Comparison of ENCODE assay signal across 17 cellular contexts in the genomic region with DNA sequence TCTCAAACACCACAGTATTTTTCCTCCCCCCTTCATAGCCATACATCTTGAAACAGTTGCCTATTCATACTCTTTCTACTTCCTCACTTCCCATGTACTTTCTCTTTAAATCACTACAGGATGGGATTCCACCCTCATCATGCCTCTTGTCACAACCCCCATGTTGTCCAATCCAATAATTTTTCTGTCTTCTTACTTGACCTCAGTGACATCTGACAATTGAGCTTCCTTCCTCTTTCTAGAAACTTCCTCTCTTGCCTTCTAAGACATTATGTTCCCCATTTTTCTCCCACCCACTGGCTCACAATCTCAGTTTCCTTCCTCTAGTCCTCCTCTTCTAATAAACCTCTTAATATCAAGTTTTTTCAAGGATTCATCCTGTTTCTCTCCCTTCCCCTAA. TPM values are rescaled to one million over a fixed set of nuclear protein-coding genes. Genes with fewer than 3 reads are reported as not detected.
DNase-seq lines count a peak whose midpoint lies in the region; ATAC-seq, FAIRE-seq and TF ChIP-seq lines count a peak whose summit lies in the region.
"Had no signal": no experiment of that assay in that cellular context is flagged by ENCODE, and none has a peak within 500 bp of the region (broad histone marks: within the 10 kb centered on the region; RNA-seq: fewer than 3 reads in every experiment).

No MANE protein-coding gene starts in this region.

- POLR2A ChIA-PET in RWPE1 (lab: Yijun Ruan, JAX; ENCODE audit: low non-redundant PET) = no interaction called here

- no peaks in the 10 kb centered on the region for H3K9me2 ChIP-seq in hepatocyte (replicated peaks; ENCODE audit: insufficient read depth)

- H3K27me3 ChIP-seq in right lobe of liver (no peaks in the 10 kb centered on the region), hepatocyte (no peaks in the 10 kb centered on the region)

- H3K27ac ChIP-seq in right lobe of liver (peak overlapping the region in 2 of 3 donors; percentile 16 to 51), RWPE1 (no peak overlapping the region), hepatocyte (no peak overlapping the region)

- DNase-seq in AML-193 (lab: John Stamatoyannopoulos, UW) (peak; percentile 92 to 97), GM19239 (ENCODE audit: insufficient read length, low spot score) (no peak), T-helper 17 cell (no peak), right lobe of liver (no peak), RWPE1 (ENCODE audit: low spot score) (no peak), GM10266 (ENCODE audit: extremely low spot score) (no peak), hepatocyte (ENCODE audit: low spot score) (no peak)
- DNase-seq: activated CD4-positive, alpha-beta memory T cell treated with anti-CD3 and anti-CD28 coated beads, Interleukin-2, amount 10 ng/mL, durations not matched to agents 7 days and 5 days; activated naive CD4-positive, alpha-beta T cell; DMS79; endodermal cell; H7; left cardiac atrium; NCI-H1048; NCI-H446; T1000 had no signal

- H2AFZ ChIP-seq in hepatocyte = no peak overlapping the region

- no peaks in the 10 kb centered on the region for H4K20me1 ChIP-seq in hepatocyte (ENCODE audit: insufficient read depth, poor library complexity, severe bottlenecking)

- peaks cover 4% of the 10 kb centered on the region for H3K36me3 Mint-ChIP-seq in T-helper 17 cell (ENCODE audit: low read depth)

- no peaks in the 10 kb centered on the region for H3K27me3 Mint-ChIP-seq in T-helper 17 cell
- H3K27me3 Mint-ChIP-seq: activated CD4-positive, alpha-beta memory T cell treated with anti-CD3 and anti-CD28 coated beads, Interleukin-2, amount 10 ng/mL, durations not matched to agents 7 days and 5 days had no signal

- peaks cover 55% of the 10 kb centered on the region for H3K79me2 ChIP-seq in hepatocyte

- H3K36me3 ChIP-seq in right lobe of liver (peaks cover 0 to 5% (median 2%) of the 10 kb centered on the region in 4 donors), hepatocyte (replicated peaks; ENCODE audit: insufficient read depth, low read depth) (no peaks in the 10 kb centered on the region)

- peaks cover 53% of the 10 kb centered on the region for H3K4me1 Mint-ChIP-seq in T-helper 17 cell

- TF ChIP-seq CTCF in right lobe of liver (IDR thresholded peaks at IDR 0.05) = no peak
- TF ChIP-seq CTCF in RWPE1 (conservative IDR thresholded peaks at IDR 0.05; ENCODE audit: low read depth) = no peak
- no peak for TF ChIP-seq CTCF in GM10266 (IDR thresholded peaks at IDR 0.05; ENCODE audit: control insufficient read depth, insufficient read depth, low read depth, missing control alignments)
- no peak for TF ChIP-seq CTCF in hepatocyte (IDR thresholded peaks at IDR 0.05; ENCODE audit: poor library complexity)

- no peak overlapping the region for H3K4me3 ChIP-seq in right lobe of liver
- H3K4me3 ChIP-seq in hepatocyte = no peak overlapping the region

- peak overlapping the region; percentile 2 for H3K4me3 Mint-ChIP-seq in T-helper 17 cell
- H3K4me3 Mint-ChIP-seq: activated CD4-positive, alpha-beta memory T cell treated with anti-CD3 and anti-CD28 coated beads, Interleukin-2, amount 10 ng/mL, durations not matched to agents 7 days and 5 days; endodermal cell had no signal

- H3K9me3 ChIP-seq in T-helper 17 cell (ENCODE audit: control insufficient read depth, low read length, poor library complexity, severe bottlenecking) = no peaks in the 10 kb centered on the region
- no peaks in the 10 kb centered on the region for H3K9me3 ChIP-seq in right lobe of liver
- H3K9me3 ChIP-seq in hepatocyte (ENCODE audit: low read depth) = no peaks in the 10 kb centered on the region

- CTCF ChIA-PET in RWPE1 (lab: Yijun Ruan, JAX) = no interaction called here

- FAIRE-seq in GM19239 (lab: Jason Lieb, UNC) = peak; percentile 47

- H3K4me1 ChIP-seq in right lobe of liver = peaks cover 0 to 21% (median 6%) of the 10 kb centered on the region in 4 donors
- peaks cover 15% of the 10 kb centered on the region for H3K4me1 ChIP-seq in hepatocyte (ENCODE audit: insufficient read depth)

- intact Hi-C loops in right lobe of liver (cut with DNase I) = no loop called here

- no peak overlapping the region for H3K4me2 ChIP-seq in hepatocyte

- no peak for TF ChIP-seq POLR2A in right lobe of liver (IDR thresholded peaks at IDR 0.05)

- no peak for ATAC-seq in T-helper 17 cell
- ATAC-seq in right lobe of liver = peak; percentile 28 to 62 (median 47)
- no peak for ATAC-seq in HG02571 (IDR thresholded peaks at IDR 0.05; ENCODE audit: unreplicated experiment)

- H3K27ac Mint-ChIP-seq in T-helper 17 cell = peak overlapping the region; percentile 14
- H3K27ac Mint-ChIP-seq: activated CD4-positive, alpha-beta memory T cell treated with anti-CD3 and anti-CD28 coated beads, Interleukin-2, amount 10 ng/mL, durations not matched to agents 7 days and 5 days; endodermal cell had no signal

RNA-seq across cellular contexts. Expression of a gene that starts 5.3 kb away (rescaled TPM):
- total RNA-seq in T-helper 17 cell = 10 to 100 TPM; 31.5 to 31.6 TPM
- total RNA-seq in right lobe of liver = 10 to 100 TPM in 5 of 6 experiments, 1 to 10 TPM in 1; 8.5 to 15.1 (median 12.4) TPM
- total RNA-seq in hepatocyte = 18.9 and 20.5 TPM in 2 replicates
- 7.3 and 11.7 TPM in 2 replicates for polyA plus RNA-seq in hepatocyte

Comparison
In these comparisons a context has a peak if more than half of its experiments do, and no peak if none do; other contexts are left out.
1. DNase-seq: peak in AML-193 (2 of 2); none in GM19239 (single experiment), T-helper 17 cell (0 of 3), right lobe of liver (0 of 3), RWPE1 (single experiment), GM10266 (single experiment) and hepatocyte (single experiment).
2. ATAC-seq: peak in right lobe of liver (4 of 4); none in T-helper 17 cell (single experiment) and HG02571 (single experiment).
3. H3K27ac ChIP-seq: peak in right lobe of liver (2 of 3); none in RWPE1 (single experiment) and hepatocyte (single experiment).